8 cellular contexts compared by ENCODE assay signal in the genomic region with DNA sequence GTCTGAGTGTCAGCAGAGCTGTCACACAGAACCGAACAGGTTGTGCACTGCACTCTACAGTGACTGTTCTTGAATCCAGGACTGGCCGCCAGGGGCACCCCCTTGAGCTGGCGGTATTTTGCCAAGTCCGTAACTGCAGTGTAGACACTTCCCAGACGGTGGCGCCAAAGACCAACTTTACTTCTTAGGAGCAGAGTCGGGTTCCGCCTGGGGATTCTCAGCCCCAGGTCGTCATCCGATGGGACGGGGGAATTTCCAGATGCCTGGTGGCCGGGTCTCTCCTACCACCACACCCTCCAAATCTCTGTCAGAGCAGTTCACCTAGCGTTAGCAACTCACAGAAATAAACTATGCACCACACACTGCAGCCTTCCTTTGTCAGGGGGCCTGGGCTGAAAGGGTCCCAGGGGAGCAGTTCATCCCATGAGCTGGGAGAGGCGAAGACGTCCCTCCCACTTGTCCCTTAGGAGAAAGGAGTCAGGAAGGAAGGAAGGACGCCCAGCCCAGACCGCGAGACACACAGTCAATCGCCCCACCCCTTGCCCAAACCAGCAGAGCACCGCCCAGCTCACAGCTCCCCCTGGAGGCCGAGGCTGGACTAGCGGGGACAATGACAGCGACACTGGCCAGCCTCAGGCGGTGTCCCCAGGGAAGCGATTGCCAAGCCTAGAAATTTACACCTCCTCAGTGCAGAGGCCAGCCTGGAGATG. TPM values are rescaled to one million over a fixed set of nuclear protein-coding genes. Genes with fewer than 3 reads are reported as not detected.
DNase-seq lines count a peak whose midpoint lies in the region; ATAC-seq, FAIRE-seq and TF ChIP-seq lines count a peak whose summit lies in the region.

No MANE protein-coding gene starts in this region.

- peaks cover 10% of the 10 kb centered on the region for H3K4me1 Mint-ChIP-seq in progenitor cell of endocrine pancreas (ENCODE audit: low read depth)

- no peaks in the 10 kb centered on the region for H3K9me3 Mint-ChIP-seq in progenitor cell of endocrine pancreas (ENCODE audit: low read depth)

- H3K27ac ChIP-seq in left ventricle myocardium inferior (replicated peaks), result peak overlapping the region; percentile 93

- no peaks in the 10 kb centered on the region for H3K9me3 ChIP-seq in left ventricle myocardium inferior (replicated peaks)

- peak overlapping the region; percentile 96 for H3K27ac Mint-ChIP-seq in progenitor cell of endocrine pancreas

- H3K36me3 Mint-ChIP-seq in progenitor cell of endocrine pancreas (ENCODE audit: insufficient read depth), result no peaks in the 10 kb centered on the region

- H3K36me3 ChIP-seq in left ventricle myocardium inferior, result no peaks in the 10 kb centered on the region

- TF ChIP-seq CTCF in left ventricle myocardium inferior (IDR thresholded peaks at IDR 0.05; ENCODE audit: borderline replicate concordance) (peak; percentile 77), progenitor cell of endocrine pancreas (IDR thresholded peaks at IDR 0.05; ENCODE audit: unreplicated experiment) (peak; percentile 69)

- DNase-seq in GM12891 (ENCODE audit: insufficient read length, low spot score), result peak; percentile 80
- DNase-seq in NCI-H1436 treated with DMSO at 0.1 percent for 48 hours (lab: John Stamatoyannopoulos, UW), result peak; percentile 89
- peak; percentile 96 for DNase-seq in T follicular helper cell (ENCODE audit: low read depth)
- peak; percentile 86 for DNase-seq in amniotic epithelial cell (ENCODE audit: low read depth)
- peak; percentile 94 for DNase-seq in left ventricle myocardium inferior
- peak; percentile 96 for DNase-seq in progenitor cell of endocrine pancreas (ENCODE audit: low spot score, unreplicated experiment)
- peak; percentile 97 for DNase-seq in ureter (ENCODE audit: low spot score)

- peak overlapping the region; percentile 63 for H3K4me3 ChIP-seq in left ventricle myocardium inferior

- peaks cover 20% of the 10 kb centered on the region for H3K4me1 ChIP-seq in left ventricle myocardium inferior

- peaks cover 38% of the 10 kb centered on the region for H3K27me3 Mint-ChIP-seq in progenitor cell of endocrine pancreas

- peak; percentile 90 for FAIRE-seq in GM12891 (lab: Jason Lieb, UNC)

- no peak for TF ChIP-seq POLR2A in GM12891 (IDR thresholded peaks at IDR 0.05; ENCODE audit: low read depth, low read length)

- peak; percentile 60 for ATAC-seq in HG02870 (IDR thresholded peaks at IDR 0.05; ENCODE audit: unreplicated experiment)

- intact Hi-C loops in left ventricle myocardium inferior (cut with micrococcal nuclease), result no loop called here

- no peaks in the 10 kb centered on the region for H3K27me3 ChIP-seq in left ventricle myocardium inferior (ENCODE audit: low read depth)

- peak overlapping the region; percentile 81 for H3K4me3 Mint-ChIP-seq in progenitor cell of endocrine pancreas (ENCODE audit: low read depth)

TF ChIP-seq in GM12891, 5 proteins besides CTCF, POLR2A, EP300 and RAD21:
- peak; percentile 51 for TF ChIP-seq PAX5 (IDR thresholded peaks at IDR 0.05; ENCODE audit: insufficient read depth, low read length, severe bottlenecking)
- TF ChIP-seq SPI1 (IDR thresholded peaks at IDR 0.05; ENCODE audit: low read depth, low read length), result no peak
TF ChIP-seq in GM12891: peak in this region for 1.

RNA-seq across cellular contexts. Expression of gene RIPOR1, which starts 7.4 kb away (rescaled TPM):
- polyA plus RNA-seq in GM12891 (2012; ENCODE audit: low read depth, missing spikeins), result 11.4 TPM
- total RNA-seq in left ventricle myocardium inferior, result 79.7 TPM
- 72.7 and 78.8 TPM in 2 replicates for total RNA-seq in progenitor cell of endocrine pancreas
- 57.6 TPM for total RNA-seq in ureter

RNA-seq across cellular contexts. Expression of gene AGRP, which starts 37.9 kb away (rescaled TPM):
- not detected for polyA plus RNA-seq in GM12891 (2012; ENCODE audit: low read depth, missing spikeins)
- total RNA-seq in left ventricle myocardium inferior (not detected), progenitor cell of endocrine pancreas (not detected in 2 replicates), ureter (not detected)

RNA-seq across cellular contexts. Expression of gene ATP6V0D1, which starts 40.3 kb away (rescaled TPM):
- 58.9 TPM for polyA plus RNA-seq in GM12891 (2012; ENCODE audit: low read depth, missing spikeins)
- total RNA-seq in left ventricle myocardium inferior (65.8 TPM), progenitor cell of endocrine pancreas (65.3 and 67.5 TPM in 2 replicates), ureter (89.2 TPM)

RNA-seq across cellular contexts. Expression of gene CTCF, which starts 41.1 kb away (rescaled TPM):
- 21.2 TPM for polyA plus RNA-seq in GM12891 (2012; ENCODE audit: low read depth, missing spikeins)
- total RNA-seq in left ventricle myocardium inferior (26.1 TPM), progenitor cell of endocrine pancreas (67.8 and 69.8 TPM in 2 replicates), ureter (54.6 TPM)

Comparison
In these comparisons a context has a peak if more than half of its experiments do, and no peak if none do; other contexts are left out.
1. Peak in every context shown above with its lines: DNase-seq, ATAC-seq, H3K4me3 ChIP-seq and H3K27ac ChIP-seq.